In the genomic region with DNA sequence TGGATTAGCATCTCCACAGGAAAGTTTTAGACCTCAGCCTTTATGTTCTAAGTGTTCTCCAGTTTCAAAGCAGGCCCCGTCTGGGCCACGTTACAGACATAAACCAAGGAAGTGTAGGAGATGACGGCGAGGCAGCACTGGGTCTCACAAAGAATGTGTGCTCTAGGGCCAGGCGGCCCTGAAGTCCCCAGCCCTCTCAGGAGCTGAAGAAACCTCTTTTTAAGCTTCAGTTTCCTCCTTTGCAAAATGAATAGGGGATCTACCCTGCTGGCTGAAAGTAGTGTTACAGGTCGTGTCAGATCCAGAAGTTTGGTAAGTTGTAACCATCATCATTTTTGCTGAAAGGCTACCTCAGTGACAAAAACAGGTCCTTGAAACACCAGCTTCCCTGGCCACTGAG, we compare ENCODE assay signal across 10 cellular contexts.
DNase-seq lines count a peak whose midpoint lies in the region; ATAC-seq and TF ChIP-seq lines count a peak whose summit lies in the region.
"Had no signal": no experiment of that assay in that cellular context is flagged by ENCODE, and none has a peak within 500 bp of the region (broad histone marks: within the 10 kb centered on the region; RNA-seq: fewer than 3 reads in every experiment).

No MANE protein-coding gene starts in this region.

- H3K27me3 Mint-ChIP-seq in nephron progenitor cell (ENCODE audit: low read depth, poor library complexity), result no peaks in the 10 kb centered on the region
- H3K27me3 Mint-ChIP-seq: central memory CD8-positive, alpha-beta T cell had no signal

- H3K4me1 ChIP-seq in adipocyte (ENCODE audit: control insufficient read depth, insufficient read depth, low read length), result peaks cover 44% of the 10 kb centered on the region

- DNase-seq in GM13977 (ENCODE audit: low spot score) (peak; percentile 49), adipocyte (ENCODE audit: low read depth) (peak; percentile 25), nephron progenitor cell (peak; percentile 16), NCI-H2029 (lab: John Stamatoyannopoulos, UW) (no peak), SW 1271 (lab: John Stamatoyannopoulos, UW) (no peak), NOMO-1 treated with DMSO at 0.1 percent for 48 hours (lab: John Stamatoyannopoulos, UW; ENCODE audit: unreplicated experiment) (no peak)
- DNase-seq: right lobe of liver had no signal

- no peaks in the 10 kb centered on the region for H3K9me3 ChIP-seq in adipocyte (ENCODE audit: control insufficient read depth, low read length)
- H3K9me3 ChIP-seq: right lobe of liver had no signal

- H3K36me3 ChIP-seq in adipocyte (ENCODE audit: control insufficient read depth, insufficient read depth, low read length, severe bottlenecking), result no peaks in the 10 kb centered on the region
- H3K36me3 ChIP-seq: right lobe of liver had no signal

- H3K4me3 ChIP-seq in adipocyte (ENCODE audit: low read length), result no peak overlapping the region
- H3K4me3 ChIP-seq: right lobe of liver had no signal

- in situ Hi-C loops in GM13977 (cut with MboI; ENCODE audit: low pct_unique_long_range_greater_than_20kb, low sequenced_read_pairs, unreplicated experiment), result no loop called here

- peak overlapping the region; percentile 14 for H3K4me3 Mint-ChIP-seq in nephron progenitor cell
- H3K4me3 Mint-ChIP-seq: central memory CD8-positive, alpha-beta T cell had no signal

- peaks cover 11% of the 10 kb centered on the region for H3K9me3 Mint-ChIP-seq in nephron progenitor cell
- H3K9me3 Mint-ChIP-seq: central memory CD8-positive, alpha-beta T cell had no signal

- H3K9ac ChIP-seq in adipocyte (ENCODE audit: low read length), result peak overlapping the region; percentile 17

- ATAC-seq in HG02884 (IDR thresholded peaks at IDR 0.05; ENCODE audit: unreplicated experiment), result peak; percentile 63
- ATAC-seq in HG02840 (IDR thresholded peaks at IDR 0.05; ENCODE audit: low FRiP score, unreplicated experiment), result no peak

- peak overlapping the region; percentile 97 for H3K27ac Mint-ChIP-seq in nephron progenitor cell

- TF ChIP-seq CTCF in GM13977 (IDR thresholded peaks at IDR 0.05; ENCODE audit: extremely low read depth, insufficient read depth, missing control alignments) (peak; percentile 37), nephron progenitor cell (IDR thresholded peaks at IDR 0.05) (peak; percentile 31)

- H3K36me3 Mint-ChIP-seq in nephron progenitor cell (ENCODE audit: low read depth), result peaks cover 26% of the 10 kb centered on the region

- H3K27me3 ChIP-seq in adipocyte (replicated peaks; ENCODE audit: control insufficient read depth, insufficient read depth, low read length), result no peaks in the 10 kb centered on the region
- H3K27me3 ChIP-seq: right lobe of liver had no signal

- H3K4me1 Mint-ChIP-seq in nephron progenitor cell, result peaks cover 72% of the 10 kb centered on the region
- H3K4me1 Mint-ChIP-seq: central memory CD8-positive, alpha-beta T cell had no signal

Comparison
In these comparisons a context has a peak if more than half of its experiments do, and no peak if none do; other contexts are left out.
1. DNase-seq: peak in GM13977 (single experiment), adipocyte (single experiment) and nephron progenitor cell (single experiment); none in NCI-H2029 (single experiment), SW 1271 (0 of 2) and NOMO-1 treated with DMSO at 0.1 percent for 48 hours (single experiment).